19 cellular contexts compared by ENCODE assay signal in the genomic region with DNA sequence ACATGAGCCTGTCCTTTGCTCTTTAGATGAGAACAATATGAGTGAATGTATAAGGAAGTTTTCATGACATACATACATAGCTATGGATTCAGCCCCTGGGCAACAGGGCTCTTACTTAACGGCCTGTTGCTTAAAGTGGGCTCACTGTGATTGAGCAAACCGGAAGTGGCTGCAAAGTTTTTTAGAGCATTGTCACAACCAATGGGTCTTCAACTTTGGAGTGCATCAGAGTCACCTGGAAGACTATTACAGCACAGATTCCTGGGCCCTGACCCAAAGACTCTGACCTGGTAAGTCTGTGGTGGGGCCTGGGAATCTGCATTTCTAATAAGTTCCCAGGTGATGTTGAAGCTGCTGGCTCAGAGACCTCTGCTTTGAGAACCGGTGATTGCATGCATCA.
DNase-seq lines count a peak whose midpoint lies in the region; ATAC-seq, FAIRE-seq and TF ChIP-seq lines count a peak whose summit lies in the region.
"Had no signal": no experiment of that assay in that cellular context is flagged by ENCODE, and none has a peak within 500 bp of the region (broad histone marks: within the 10 kb centered on the region; RNA-seq: fewer than 3 reads in every experiment).

No MANE protein-coding gene starts in this region.

- FAIRE-seq in GM12891 (lab: Jason Lieb, UNC), result peak; percentile 38
- FAIRE-seq in pancreas (lab: Jason Lieb, UNC), result no peak
- FAIRE-seq: GM12892, H1, RCC 7860 had no signal

- H3K36me3 ChIP-seq in adipocyte (ENCODE audit: control insufficient read depth, insufficient read depth, low read length, severe bottlenecking), result no peaks in the 10 kb centered on the region
- H3K36me3 ChIP-seq in pancreas, result no peaks in the 10 kb centered on the region
- H3K36me3 ChIP-seq: MG63 had no signal

- H3K9me3 ChIP-seq in adipocyte (ENCODE audit: control insufficient read depth, low read length), result no peaks in the 10 kb centered on the region
- H3K9me3 ChIP-seq in pancreas, result no peaks in the 10 kb centered on the region
- H3K9me3 ChIP-seq: Caco-2, MG63 had no signal

- H3K4me1 ChIP-seq in adipocyte (ENCODE audit: control insufficient read depth, insufficient read depth, low read length) (no peaks in the 10 kb centered on the region), pancreas (no peaks in the 10 kb centered on the region)
- H3K4me1 ChIP-seq: Caco-2 had no signal

- H3K27me3 ChIP-seq in adipocyte (replicated peaks; ENCODE audit: control insufficient read depth, insufficient read depth, low read length), result peaks cover 12% of the 10 kb centered on the region
- H3K27me3 ChIP-seq in pancreas, result no peaks in the 10 kb centered on the region
- H3K27me3 ChIP-seq: MG63 had no signal

- no peak for ATAC-seq in pancreas

- intact Hi-C loops in pancreas (cut with DNase I), result no loop called here

- TF ChIP-seq POLR2A in GM12891 (IDR thresholded peaks at IDR 0.05; ENCODE audit: low read depth, low read length), result no peak

- no peak overlapping the region for H3K27ac ChIP-seq in pancreas
- H3K27ac ChIP-seq: KMS-11 had no signal

- no peak for TF ChIP-seq CTCF in pancreas (IDR thresholded peaks at IDR 0.05)

- WGBS in pancreas, 2 donors, result 76 to 86% methylated on average over 3 of the region's 3 CpGs

- H3K4me3 ChIP-seq in adipocyte (ENCODE audit: low read length), result no peak overlapping the region
- no peak overlapping the region for H3K4me3 ChIP-seq in pancreas
- H3K4me3 ChIP-seq: MG63 had no signal

- no peak overlapping the region for H3K9ac ChIP-seq in adipocyte (ENCODE audit: low read length)
- H3K9ac ChIP-seq: KMS-11 had no signal

- DNase-seq in GM12891 (ENCODE audit: insufficient read length, low spot score) (no peak), NOMO-1 (lab: John Stamatoyannopoulos, UW; ENCODE audit: unreplicated experiment in 2 of 2) (peak; percentile 71 to 78), adipocyte (ENCODE audit: low read depth) (peak; percentile 56), foreskin melanocyte (peak; percentile 92), H4 (ENCODE audit: low spot score) (no peak), NCI-H1417 (lab: John Stamatoyannopoulos, UW) (no peak), pancreas (no peak)
- DNase-seq in stimulated activated naive CD4-positive, alpha-beta T cell (lab: John Stamatoyannopoulos, UW), result no peak
- DNase-seq: AML-193, Caco-2, MG63, NCI-H146, NCI-H226, NCI-H526 treated with DMSO at 0.1 percent for 48 hours, SHP77 treated with DMSO at 0.1 percent for 48 hours had no signal

TF ChIP-seq in GM12891, 5 proteins besides CTCF, POLR2A, EP300 and RAD21:
- no peak for TF ChIP-seq PAX5 (IDR thresholded peaks at IDR 0.05; ENCODE audit: insufficient read depth, low read length, severe bottlenecking)
- TF ChIP-seq POLR2AphosphoS5 (IDR thresholded peaks at IDR 0.05; ENCODE audit: low read depth, low read length), result no peak
- no peak for TF ChIP-seq SPI1 (IDR thresholded peaks at IDR 0.05; ENCODE audit: low read depth, low read length)
- TF ChIP-seq TAF1 (IDR thresholded peaks at IDR 0.05; ENCODE audit: low read depth, low read length), result no peak
- no peak for TF ChIP-seq POU2F2 (IDR thresholded peaks at IDR 0.05; ENCODE audit: low read depth, low read length)

Comparison
In these comparisons a context has a peak if more than half of its experiments do, and no peak if none do; other contexts are left out.
1. DNase-seq: peak in NOMO-1 (2 of 2), adipocyte (single experiment) and foreskin melanocyte (single experiment); none in GM12891 (single experiment), H4 (single experiment), NCI-H1417 (0 of 3), stimulated activated naive CD4-positive, alpha-beta T cell (0 of 6) and pancreas (0 of 6).